Comparison of ENCODE assay signal across 20 cellular contexts in the genomic region with DNA sequence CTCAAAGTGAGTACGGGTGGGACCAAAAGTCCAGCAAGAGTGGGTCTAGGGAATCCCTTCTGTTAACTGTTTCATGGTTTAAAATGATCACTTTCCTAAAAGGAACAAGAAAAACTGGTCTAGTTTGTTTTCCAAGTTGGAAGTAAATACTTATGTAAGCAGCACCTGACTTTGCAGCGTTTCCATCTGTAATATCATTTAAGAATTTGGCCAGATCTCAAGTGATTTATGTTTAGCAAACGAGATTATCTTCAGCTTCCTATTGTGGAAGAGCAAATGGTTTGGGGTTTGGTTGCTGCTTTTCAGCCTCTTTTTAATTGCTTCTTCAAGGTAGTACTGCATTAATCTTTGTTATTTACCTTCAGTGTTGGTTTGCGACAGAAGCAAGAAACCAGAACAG. TPM values are rescaled to one million over a fixed set of nuclear protein-coding genes. Genes with fewer than 3 reads are reported as not detected.
DNase-seq lines count a peak whose midpoint lies in the region; ATAC-seq and TF ChIP-seq lines count a peak whose summit lies in the region.
"Had no signal": no experiment of that assay in that cellular context is flagged by ENCODE, and none has a peak within 500 bp of the region (broad histone marks: within the 10 kb centered on the region; RNA-seq: fewer than 3 reads in every experiment).

No MANE protein-coding gene starts in this region.

- H3K4me3 ChIP-seq in hepatocyte (no peak overlapping the region), stomach (no peak overlapping the region)
- H3K4me3 ChIP-seq: SJSA1, testis had no signal

- TF ChIP-seq POLR2A in stomach (IDR thresholded peaks at IDR 0.05) = no peak

- H3K27me3 ChIP-seq in hepatocyte = no peaks in the 10 kb centered on the region
- H3K27me3 ChIP-seq in stomach = no peaks in the 10 kb centered on the region
- H3K27me3 ChIP-seq: SJSA1, testis had no signal

- H3K4me2 ChIP-seq in hepatocyte = peak overlapping the region; percentile 56

- H3K79me2 ChIP-seq in hepatocyte = peaks cover 3% of the 10 kb centered on the region

- H3K27ac ChIP-seq in hepatocyte (no peak overlapping the region), stomach (peak overlapping the region in 3 of 5 donors; percentile 32 to 62 (median 43))
- H3K27ac ChIP-seq: SJSA1, testis had no signal

- no peak for TF ChIP-seq CTCF in hepatocyte (IDR thresholded peaks at IDR 0.05; ENCODE audit: poor library complexity)
- no peak for TF ChIP-seq CTCF in stomach (IDR thresholded peaks at IDR 0.05)

- no peak overlapping the region for H2AFZ ChIP-seq in hepatocyte

- H3K9me3 ChIP-seq in hepatocyte (ENCODE audit: low read depth) (no peaks in the 10 kb centered on the region), stomach (no peaks in the 10 kb centered on the region)
- H3K9me3 ChIP-seq: Caco-2, SJSA1, testis had no signal

- 35% methylated on average over 4 of the region's 4 CpGs for WGBS in hepatocyte (ENCODE audit: low lambda C conversion rate, missing lambda C conversion rate)
- WGBS in stomach, 5 donors = 11 to 43% (median 23%) methylated on average over 4 of the region's 4 CpGs

- DNase-seq in NCI-H748 (lab: John Stamatoyannopoulos, UW; ENCODE audit: unreplicated experiment) (peak; percentile 44), NCI-H748 treated with DMSO at 0.1 percent for 48 hours (lab: John Stamatoyannopoulos, UW) (no peak), NCI-H82 (lab: John Stamatoyannopoulos, UW) (peak; percentile 66), hepatocyte (ENCODE audit: low spot score) (no peak), stomach (no peak)
- DNase-seq: activated CD8-positive, alpha-beta memory T cell treated with anti-CD3 and anti-CD28 coated beads for 24 hours; activated naive CD4-positive, alpha-beta T cell treated with Interleukin-2 at 50 U/mL for 16 hours; activated T-cell treated with anti-CD3 and anti-CD28 coated beads, Interleukin-2, amount 50 U/mL, for 4 hours; Caco-2; caudate nucleus; erythroblast; naive thymus-derived CD4-positive, alpha-beta T cell; NCI-H1694 treated with DMSO at 0.1 percent for 48 hours; OCI-M1; testis had no signal

- H3K36me3 ChIP-seq in hepatocyte (replicated peaks; ENCODE audit: insufficient read depth, low read depth) (no peaks in the 10 kb centered on the region), stomach (no peaks in the 10 kb centered on the region)
- H3K36me3 ChIP-seq: SJSA1 had no signal

- no peak for ATAC-seq in GM21526 (IDR thresholded peaks at IDR 0.05; ENCODE audit: low FRiP score, unreplicated experiment)
- no peak for ATAC-seq in HG02981 (IDR thresholded peaks at IDR 0.05; ENCODE audit: unreplicated experiment)
- ATAC-seq in HG02870 (IDR thresholded peaks at IDR 0.05; ENCODE audit: unreplicated experiment) = no peak
- ATAC-seq: activated T-cell treated with anti-CD3 and anti-CD28 coated beads, Interleukin-2, amount 50 U/mL, for 4 hours; naive thymus-derived CD4-positive, alpha-beta T cell; stimulated activated effector memory CD8-positive, alpha-beta T cell treated with anti-CD3 and anti-CD28 coated beads, Interleukin-12 subunit alpha, Interleukin-12 subunit beta, amount 100 ng/mL, for 72 hours had no signal

- no peaks in the 10 kb centered on the region for H4K20me1 ChIP-seq in hepatocyte (ENCODE audit: insufficient read depth, poor library complexity, severe bottlenecking)

- intact Hi-C loops in stomach (cut with DNase I; ENCODE audit: low total_unique reads) = no loop called here

- H3K9me2 ChIP-seq in hepatocyte (replicated peaks; ENCODE audit: insufficient read depth) = no peaks in the 10 kb centered on the region

- H3K4me1 ChIP-seq in hepatocyte (ENCODE audit: insufficient read depth) (no peaks in the 10 kb centered on the region), stomach (peaks cover 0 to 17% (median 10%) of the 10 kb centered on the region in 4 donors)
- H3K4me1 ChIP-seq: SJSA1, testis had no signal

- TF ChIP-seq EP300 in stomach (IDR thresholded peaks at IDR 0.05) = no peak

RNA-seq across cellular contexts. Expression of a gene that starts 50.4 kb away (rescaled TPM):
- total RNA-seq in hepatocyte = 7.1 and 21.7 TPM in 2 replicates
- 1.8 and 2.0 TPM in 2 replicates for polyA plus RNA-seq in hepatocyte
- 100 to 1,000 TPM in 1 of 5 donors, 10 to 100 TPM in 4; 11.6 to 177 (median 17.6) TPM for total RNA-seq in stomach
- polyA plus RNA-seq in stomach = 1 to 10 TPM in 1 of 3 donors, under 1 TPM in 2; 0.90 to 1.1 (median 1.00) TPM
- polyA plus RNA-seq: naive thymus-derived CD4-positive, alpha-beta T cell had no signal

Comparison
In these comparisons a context has a peak if more than half of its experiments do, and no peak if none do; other contexts are left out.
1. DNase-seq: peak in NCI-H748 (single experiment) and NCI-H82 (single experiment); none in NCI-H748 treated with DMSO at 0.1 percent for 48 hours (single experiment), hepatocyte (single experiment) and stomach (single experiment).